Comparison of ENCODE assay signal across 8 cellular contexts in the genomic region with DNA sequence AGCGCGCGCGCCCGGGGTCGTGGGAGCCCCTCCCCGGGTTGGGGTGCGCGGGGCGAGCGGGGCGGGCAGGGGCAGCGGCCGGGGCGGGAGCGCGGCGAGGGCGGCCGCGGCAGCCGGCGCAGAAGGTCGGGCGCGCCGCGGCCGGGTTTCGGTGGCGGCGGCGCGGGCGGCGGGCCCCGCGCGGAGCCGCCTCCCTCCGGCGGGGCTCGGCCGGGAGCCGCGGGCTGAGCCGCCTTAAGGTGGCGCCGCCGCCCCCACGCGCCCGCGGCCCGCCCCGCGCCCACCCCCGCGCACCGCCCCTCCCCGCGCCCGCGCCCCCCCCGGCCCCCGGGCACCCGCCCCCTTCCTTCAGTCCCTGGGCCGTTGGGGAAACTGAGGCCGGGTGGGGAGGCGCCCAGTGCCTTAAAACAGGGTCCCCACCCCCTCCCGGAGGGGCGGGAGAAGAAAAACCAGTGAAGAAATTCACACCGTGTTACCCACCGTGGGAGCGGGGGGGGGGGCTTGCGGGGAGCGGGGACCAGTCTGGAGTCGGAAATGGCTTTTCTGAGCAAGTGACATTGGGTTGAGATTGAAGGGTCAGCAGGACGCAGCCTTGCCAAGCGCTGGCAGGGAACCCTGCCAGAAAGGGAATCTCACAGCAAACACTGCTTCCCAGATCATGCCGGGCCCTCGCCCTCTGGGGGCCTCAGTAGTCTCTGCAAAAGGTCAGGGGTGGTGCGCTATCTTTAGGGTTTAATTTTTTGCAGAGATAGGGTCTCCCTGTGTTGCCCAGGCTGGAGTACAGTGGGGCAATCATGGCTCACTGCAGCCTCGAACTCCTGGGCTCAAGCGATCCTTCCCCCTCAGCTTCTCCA. TPM values are rescaled to one million over a fixed set of nuclear protein-coding genes. Genes with fewer than 3 reads are reported as not detected.
DNase-seq lines count a peak whose midpoint lies in the region; ATAC-seq, FAIRE-seq and TF ChIP-seq lines count a peak whose summit lies in the region.

TSS of gene TLE2 (minus strand) at position 211 of the 854 bp plus-strand sequence. CDS start 376 bp downstream, outside the sequence.

- peaks cover 21% of the 10 kb centered on the region for H3K4me1 Mint-ChIP-seq in activated B cell treated with CpG ODN at 0.5 μM for 24 hours

- FAIRE-seq in GM19239 (lab: Jason Lieb, UNC) = no peak

- DNase-seq in GM19239 (ENCODE audit: insufficient read length, low spot score) = peak; percentile 63
- DNase-seq in activated B cell treated with CpG ODN at 0.5 μM for 24 hours = no peak
- peak; percentile 52 for DNase-seq in Right ventricle myocardium superior
- no peak for DNase-seq in NCI-H2171 treated with DMSO at 0.1 percent for 48 hours (lab: John Stamatoyannopoulos, UW)

- no peak for TF ChIP-seq CTCF in activated B cell treated with CpG ODN at 0.5 μM for 24 hours (IDR thresholded peaks at IDR 0.05)

- peak; percentile 54 for ATAC-seq in activated B cell treated with CpG ODN at 0.5 μM for 24 hours (ENCODE audit: low read depth)
- ATAC-seq in Right ventricle myocardium superior (ENCODE audit: poor library complexity) = peak; percentile 57
- no peak for ATAC-seq in HG03135 (IDR thresholded peaks at IDR 0.05; ENCODE audit: unreplicated experiment)
- no peak for ATAC-seq in GM18511 (IDR thresholded peaks at IDR 0.05; ENCODE audit: unreplicated experiment)
- ATAC-seq in GM21825 (IDR thresholded peaks at IDR 0.05; ENCODE audit: unreplicated experiment) = no peak

- H3K4me3 Mint-ChIP-seq in activated B cell treated with CpG ODN at 0.5 μM for 24 hours = peak within 1 kb of the TSS; percentile 70

- no peaks in the 10 kb centered on the region for H3K4me1 ChIP-seq in rectal smooth muscle tissue (ENCODE audit: control insufficient read depth, insufficient read depth, low read length)

- CTCF ChIA-PET in activated B cell treated with CpG ODN at 0.5 μM for 24 hours (lab: Charles Lee) = no interaction called here

- no peaks in the 10 kb centered on the region for H3K9me3 Mint-ChIP-seq in activated B cell treated with CpG ODN at 0.5 μM for 24 hours

- POLR2A ChIA-PET in activated B cell treated with CpG ODN at 0.5 μM for 24 hours (lab: Charles Lee) = interaction anchor here (0.6 kb wide), 1 partner anchor 958 kb away, joined by 3 read pairs; no protein-coding TSS in a partner anchor

- no peaks in the 10 kb centered on the region for H3K27me3 ChIP-seq in rectal smooth muscle tissue (ENCODE audit: control insufficient read depth, insufficient read depth, low read length)

- peak within 1 kb of the TSS; percentile 40 for H3K27ac ChIP-seq in rectal smooth muscle tissue (ENCODE audit: low read depth, low read length)

- no peak within 1 kb of the TSS for H3K27ac Mint-ChIP-seq in activated B cell treated with CpG ODN at 0.5 μM for 24 hours

- no peaks in the 10 kb centered on the region for H3K36me3 Mint-ChIP-seq in activated B cell treated with CpG ODN at 0.5 μM for 24 hours (ENCODE audit: low read depth)

- H3K9ac ChIP-seq in rectal smooth muscle tissue (ENCODE audit: low read length) = no peak within 1 kb of the TSS

- intact Hi-C loops in activated B cell treated with CpG ODN at 0.5 μM for 24 hours (cut with micrococcal nuclease) (no loop called here), Right ventricle myocardium superior (cut with DNase I) (loop anchor here (5.0 kb wide), 2 partner anchors 42 to 57 kb away; no protein-coding TSS in a partner anchor)

- H3K4me3 ChIP-seq in rectal smooth muscle tissue (ENCODE audit: low read length) = peak within 1 kb of the TSS; percentile 54

- peaks cover 32% of the 10 kb centered on the region for H3K27me3 Mint-ChIP-seq in activated B cell treated with CpG ODN at 0.5 μM for 24 hours

- no peaks in the 10 kb centered on the region for H3K36me3 ChIP-seq in rectal smooth muscle tissue (ENCODE audit: control insufficient read depth, insufficient read depth, low read length)

RNA-seq across cellular contexts. Expression of gene TLE2, which starts in this region (rescaled TPM):
- total RNA-seq in activated B cell treated with CpG ODN at 0.5 μM for 24 hours = 0.58 and 0.66 TPM in 2 replicates
- total RNA-seq in Right ventricle myocardium superior = 55.7 TPM

Comparison
In these comparisons a context has a peak if more than half of its experiments do, and no peak if none do; other contexts are left out.
1. RNA of gene TLE2 (total RNA-seq): 55.7 TPM in Right ventricle myocardium superior (single experiment); 0.58 to 0.66 TPM in activated B cell treated with CpG ODN at 0.5 μM for 24 hours; every median in the first group is over 10 times any median in the second.
2. Peak in ATAC-seq in activated B cell treated with CpG ODN at 0.5 μM for 24 hours; RNA of the gene not detected or under 1 TPM.
3. DNase-seq: peak in GM19239 (single experiment) and Right ventricle myocardium superior (single experiment); none in activated B cell treated with CpG ODN at 0.5 μM for 24 hours (single experiment) and NCI-H2171 treated with DMSO at 0.1 percent for 48 hours (single experiment).